24 cellular contexts compared by ENCODE assay signal in genomic region chr17:82314012-82314720, GRCh38. TPM values are rescaled to one million over a fixed set of nuclear protein-coding genes. Genes with fewer than 3 reads are reported as not detected.
DNase-seq lines count a peak whose midpoint lies in the region; ATAC-seq lines count a peak whose summit lies in the region.
"Had no signal": no experiment of that assay in that cellular context is flagged by ENCODE, and none has a peak within 500 bp of the region (broad histone marks: within the 10 kb centered on the region; RNA-seq: fewer than 3 reads in every experiment).

No MANE protein-coding gene starts in this region.

- no peak overlapping the region for H3K27ac ChIP-seq in CD8-positive, alpha-beta memory T cell (ENCODE audit: low read depth, low read length)
- H3K27ac ChIP-seq: dorsolateral prefrontal cortex, epithelial cell of prostate, uterus had no signal

- H3K27me3 Mint-ChIP-seq in T-helper 2 cell treated with Interferon-gamma antibody and Interleukin-4, amounts not matched to agents 5 μg/mL and 100 μg/mL, for 36 hours (ENCODE audit: low read depth): no peaks in the 10 kb centered on the region
- peaks cover 0 to 2% of the 10 kb centered on the region in 2 donors for H3K27me3 Mint-ChIP-seq in CD8-positive, alpha-beta memory T cell
- H3K27me3 Mint-ChIP-seq in naive thymus-derived CD8-positive, alpha-beta T cell: peaks cover 0 to 2% (median 0%) of the 10 kb centered on the region in 5 donors

- H3K4me1 Mint-ChIP-seq in T-helper 2 cell treated with Interferon-gamma antibody and Interleukin-4, amounts not matched to agents 5 μg/mL and 100 μg/mL, for 36 hours (ENCODE audit: low read depth): peaks cover 10% of the 10 kb centered on the region
- H3K4me1 Mint-ChIP-seq in CD8-positive, alpha-beta memory T cell: peaks cover 8 to 26% (median 13%) of the 10 kb centered on the region in 3 donors
- peaks cover 18 to 32% (median 28%) of the 10 kb centered on the region in 4 donors for H3K4me1 Mint-ChIP-seq in naive thymus-derived CD8-positive, alpha-beta T cell

- CTCF ChIA-PET in CD8-positive, alpha-beta memory T cell (lab: Charles Lee): interaction anchor here (8.2 kb wide), 1 partner anchor 14 kb away, joined by 127 read pairs; no protein-coding TSS in a partner anchor

- POLR2A ChIA-PET in CD8-positive, alpha-beta memory T cell (lab: Charles Lee): interaction anchor here (1.2 to 1.4 kb wide), 2 partner anchors 11 to 16 kb away, joined by 3 to 4 read pairs; no protein-coding TSS in a partner anchor
- POLR2A ChIA-PET in naive thymus-derived CD8-positive, alpha-beta T cell (lab: Charles Lee): interaction anchor here (1.4 to 11.5 kb wide), 3 partner anchors 12 to 88 kb away, joined by 3 to 344 read pairs (median 55); no protein-coding TSS in a partner anchor

- ATAC-seq in activated naive CD4-positive, alpha-beta T cell treated with anti-CD3 and anti-CD28 coated beads, Interleukin-2, amount 50 U/mL, for 72 hours: no peak
- no peak for ATAC-seq in naive thymus-derived CD8-positive, alpha-beta T cell
- no peak for ATAC-seq in GM18520 (IDR thresholded peaks at IDR 0.05; ENCODE audit: unreplicated experiment)

- H3K36me3 ChIP-seq in CD8-positive, alpha-beta memory T cell (ENCODE audit: insufficient read depth, low read length): peaks cover 6% of the 10 kb centered on the region
- H3K36me3 ChIP-seq: BE2C, uterus had no signal

- H3K36me3 Mint-ChIP-seq in T-helper 2 cell treated with Interferon-gamma antibody and Interleukin-4, amounts not matched to agents 5 μg/mL and 100 μg/mL, for 36 hours (ENCODE audit: low read depth): peaks cover 16% of the 10 kb centered on the region
- H3K36me3 Mint-ChIP-seq in CD8-positive, alpha-beta memory T cell: peaks cover 0 to 22% (median 0%) of the 10 kb centered on the region in 3 donors
- H3K36me3 Mint-ChIP-seq in activated naive CD4-positive, alpha-beta T cell treated with anti-CD3 and anti-CD28 coated beads, Interleukin-2, amount 50 U/mL, for 72 hours: peaks cover 12 to 34% of the 10 kb centered on the region in 2 donors
- peaks cover 0 to 24% (median 8%) of the 10 kb centered on the region in 3 donors for H3K36me3 Mint-ChIP-seq in naive thymus-derived CD8-positive, alpha-beta T cell

- peaks cover 9% of the 10 kb centered on the region for H3K4me1 ChIP-seq in CD8-positive, alpha-beta memory T cell (ENCODE audit: insufficient read depth, low read length)
- H3K4me1 ChIP-seq: BE2C, uterus had no signal

- no peak for DNase-seq in T-helper 2 cell treated with Interferon-gamma antibody and Interleukin-4, amounts not matched to agents 5 μg/mL and 100 μg/mL, for 36 hours (ENCODE audit: low spot score)
- DNase-seq in T-helper 2 cell (no peak), medulla oblongata (ENCODE audit: extremely low spot score) (no peak)
- DNase-seq in CD8-positive, alpha-beta memory T cell: no peak
- no peak for DNase-seq in activated naive CD4-positive, alpha-beta T cell treated with anti-CD3 and anti-CD28 coated beads, Interleukin-2, amount 50 U/mL, for 72 hours (ENCODE audit: low spot score in 2 of 2)
- DNase-seq in naive thymus-derived CD8-positive, alpha-beta T cell: peak in 1 of 10 donors; percentile 56
- no peak for DNase-seq in stimulated activated CD8-positive, alpha-beta memory T cell treated with anti-CD3 and anti-CD28 coated beads, Interleukin-4, amount 100 ng/mL, for 48 hours
- DNase-seq: amygdala; BE2C; dorsolateral prefrontal cortex; foreskin fibroblast; GF-D8; hippocampal formation; KBM-7; NCI-H1694; NCI-H2227 treated with DMSO at 0.1 percent for 48 hours; stimulated activated CD4-positive, alpha-beta T cell treated with anti-CD3 and anti-CD28 coated beads, Interleukin-1b, Interleukin-23, amount 100 ng/mL, for 48 hours; uterus had no signal

- H3K27me3 ChIP-seq in CD8-positive, alpha-beta memory T cell (ENCODE audit: insufficient read depth, low read length, poor library complexity, severe bottlenecking): no peaks in the 10 kb centered on the region
- H3K27me3 ChIP-seq: BE2C had no signal

- no peaks in the 10 kb centered on the region for H3K9me3 ChIP-seq in CD8-positive, alpha-beta memory T cell (ENCODE audit: low read length)
- H3K9me3 ChIP-seq: BE2C, uterus had no signal

- no peaks in the 10 kb centered on the region for H3K9me3 Mint-ChIP-seq in T-helper 2 cell treated with Interferon-gamma antibody and Interleukin-4, amounts not matched to agents 5 μg/mL and 100 μg/mL, for 36 hours
- H3K9me3 Mint-ChIP-seq in CD8-positive, alpha-beta memory T cell: no peaks in the 10 kb centered on the region
- no peaks in the 10 kb centered on the region for H3K9me3 Mint-ChIP-seq in activated naive CD4-positive, alpha-beta T cell treated with anti-CD3 and anti-CD28 coated beads, Interleukin-2, amount 50 U/mL, for 72 hours
- H3K9me3 Mint-ChIP-seq in naive thymus-derived CD8-positive, alpha-beta T cell: no peaks in the 10 kb centered on the region

- no peak overlapping the region for H3K27ac Mint-ChIP-seq in T-helper 2 cell treated with Interferon-gamma antibody and Interleukin-4, amounts not matched to agents 5 μg/mL and 100 μg/mL, for 36 hours
- peak overlapping the region in 3 of 8 donors; percentile 17 to 53 (median 17) for H3K27ac Mint-ChIP-seq in CD8-positive, alpha-beta memory T cell
- peak overlapping the region; percentile 40 to 85 for H3K27ac Mint-ChIP-seq in activated naive CD4-positive, alpha-beta T cell treated with anti-CD3 and anti-CD28 coated beads, Interleukin-2, amount 50 U/mL, for 72 hours
- H3K27ac Mint-ChIP-seq in naive thymus-derived CD8-positive, alpha-beta T cell: peak overlapping the region in 6 of 10 donors; percentile 63 to 94 (median 82)

- H3K4me3 Mint-ChIP-seq in T-helper 2 cell treated with Interferon-gamma antibody and Interleukin-4, amounts not matched to agents 5 μg/mL and 100 μg/mL, for 36 hours: peak overlapping the region; percentile 44
- H3K4me3 Mint-ChIP-seq in CD8-positive, alpha-beta memory T cell: peak overlapping the region in 5 of 7 donors; percentile 50 to 69 (median 56)
- H3K4me3 Mint-ChIP-seq in naive thymus-derived CD8-positive, alpha-beta T cell: peak overlapping the region in 6 of 10 donors; percentile 32 to 98 (median 59)

- H3K4me3 ChIP-seq in CD8-positive, alpha-beta memory T cell (ENCODE audit: low read length): no peak overlapping the region
- H3K4me3 ChIP-seq: uterus had no signal

RNA-seq across cellular contexts. Expression of gene CD7, which starts 3.2 kb away (rescaled TPM):
- 100 to 1,000 TPM; 186 to 190 TPM for total RNA-seq in CD8-positive, alpha-beta memory T cell
- polyA plus RNA-seq in CD8-positive, alpha-beta memory T cell: 193 TPM
- 100 to 1,000 TPM; 620 to 646 TPM for total RNA-seq in activated naive CD4-positive, alpha-beta T cell treated with anti-CD3 and anti-CD28 coated beads, Interleukin-2, amount 50 U/mL, for 72 hours
- 10 to 100 TPM; 66.9 to 67.8 TPM for total RNA-seq in naive thymus-derived CD8-positive, alpha-beta T cell
- 100 to 1,000 TPM; 166 to 233 (median 205) TPM for polyA plus RNA-seq in naive thymus-derived CD8-positive, alpha-beta T cell
- total RNA-seq: A172 had no signal
- polyA plus RNA-seq: keratinocyte had no signal

RNA-seq across cellular contexts. Expression of gene SECTM1, which starts 19.4 kb away (rescaled TPM):
- 1 to 10 TPM in 1 of 2 experiments, under 1 TPM in 1; 0.49 to 1.1 TPM for total RNA-seq in CD8-positive, alpha-beta memory T cell
- 1.9 TPM for polyA plus RNA-seq in CD8-positive, alpha-beta memory T cell
- 10 to 100 TPM in 1 of 2 donors, 1 to 10 TPM in 1; 2.3 to 13.7 TPM for total RNA-seq in activated naive CD4-positive, alpha-beta T cell treated with anti-CD3 and anti-CD28 coated beads, Interleukin-2, amount 50 U/mL, for 72 hours
- total RNA-seq in naive thymus-derived CD8-positive, alpha-beta T cell: under 1 TPM in 1 of 2 experiments, not detected in 1; 0.18 TPM
- 1 to 10 TPM in 1 of 3 donors, not detected in 2; 1.2 TPM for polyA plus RNA-seq in naive thymus-derived CD8-positive, alpha-beta T cell

RNA-seq across cellular contexts. Expression of gene CSNK1D, which starts 40.7 kb away (rescaled TPM):
- 100 to 1,000 TPM; 129 to 141 TPM for total RNA-seq in CD8-positive, alpha-beta memory T cell
- 74.6 TPM for polyA plus RNA-seq in CD8-positive, alpha-beta memory T cell
- 100 to 1,000 TPM; 130 to 171 TPM for total RNA-seq in activated naive CD4-positive, alpha-beta T cell treated with anti-CD3 and anti-CD28 coated beads, Interleukin-2, amount 50 U/mL, for 72 hours
- total RNA-seq in naive thymus-derived CD8-positive, alpha-beta T cell: 100 to 1,000 TPM; 184 to 201 TPM
- polyA plus RNA-seq in naive thymus-derived CD8-positive, alpha-beta T cell: 10 to 100 TPM; 47.6 to 72.1 (median 48.6) TPM

RNA-seq across cellular contexts. Expression of gene TEX19, which starts 44.9 kb away (rescaled TPM):
- not detected for total RNA-seq in CD8-positive, alpha-beta memory T cell
- polyA plus RNA-seq in CD8-positive, alpha-beta memory T cell: not detected
- total RNA-seq in activated naive CD4-positive, alpha-beta T cell treated with anti-CD3 and anti-CD28 coated beads, Interleukin-2, amount 50 U/mL, for 72 hours: under 1 TPM; 0.18 to 0.41 TPM
- not detected for total RNA-seq in naive thymus-derived CD8-positive, alpha-beta T cell
- not detected for polyA plus RNA-seq in naive thymus-derived CD8-positive, alpha-beta T cell
- total RNA-seq: A172, cardiac septum, dorsolateral prefrontal cortex, lung microvascular endothelial cell, uterus had no signal
- polyA plus RNA-seq: keratinocyte had no signal

RNA-seq across cellular contexts. Expression of gene UTS2R, which starts 57.4 kb away (rescaled TPM):
- not detected for total RNA-seq in CD8-positive, alpha-beta memory T cell
- polyA plus RNA-seq in CD8-positive, alpha-beta memory T cell: not detected
- total RNA-seq in activated naive CD4-positive, alpha-beta T cell treated with anti-CD3 and anti-CD28 coated beads, Interleukin-2, amount 50 U/mL, for 72 hours: under 1 TPM in 1 of 2 donors, not detected in 1; 0.18 TPM
- not detected for total RNA-seq in naive thymus-derived CD8-positive, alpha-beta T cell
- polyA plus RNA-seq in naive thymus-derived CD8-positive, alpha-beta T cell: not detected
- total RNA-seq: A172, lung microvascular endothelial cell, uterus had no signal
- polyA plus RNA-seq: keratinocyte had no signal
